Comparison of ENCODE assay signal across 13 cellular contexts in genomic region chr4:64617813-64618212, GRCh38.
DNase-seq lines count a peak whose midpoint lies in the region; ATAC-seq and TF ChIP-seq lines count a peak whose summit lies in the region.
"Had no signal": no experiment of that assay in that cellular context is flagged by ENCODE, and none has a peak within 500 bp of the region (broad histone marks: within the 10 kb centered on the region; RNA-seq: fewer than 3 reads in every experiment).

No MANE protein-coding gene starts in this region.

- peaks cover 3% of the 10 kb centered on the region for H3K9me3 Mint-ChIP-seq in natural killer cell treated with Interleukin-12 subunit alpha and Interleukin-12 subunit beta and Interleukin-15 and Interleukin-18, amount 100 ng/mL, for 72 hours
- H3K9me3 Mint-ChIP-seq: memory B cell had no signal

- in situ Hi-C loops in Panc1 (cut with HindIII; ENCODE audit: low pct_unique_long_range_greater_than_20kb, low sequenced_read_pairs) = no loop called here

- H3K4me3 ChIP-seq in BE2C (ENCODE audit: low read depth, low read length) (no peak overlapping the region), Panc1 (ENCODE audit: low read depth in 2 of 2, low read length in 2 of 2) (no peak overlapping the region), hepatocyte (no peak overlapping the region), mucosa of descending colon (no peak overlapping the region)
- H3K4me3 ChIP-seq in effector memory CD4-positive, alpha-beta T cell (ENCODE audit: insufficient read depth, low read depth, low read length, poor library complexity, severe bottlenecking) = no peak overlapping the region
- H3K4me3 ChIP-seq: cardiac muscle cell had no signal

- CTCF ChIA-PET in Panc1 (lab: Charles Lee) = interaction anchor here (0.6 to 1.5 kb wide), 4 partner anchors 98 to 1288 kb away, joined by 3 to 5 read pairs (median 4); no protein-coding TSS in a partner anchor

- no peak for ATAC-seq in Panc1
- no peak for ATAC-seq in natural killer cell treated with Interleukin-12 subunit alpha and Interleukin-12 subunit beta and Interleukin-15 and Interleukin-18, amount 100 ng/mL, for 72 hours
- no peak for ATAC-seq in GM18861 (IDR thresholded peaks at IDR 0.05; ENCODE audit: unreplicated experiment)
- no peak for ATAC-seq in mucosa of descending colon
- ATAC-seq: stimulated activated memory B cell treated with anti-CD40 and anti-IgM and Interleukin-4, amounts not matched to agents 10 μg/mL and 1 μg/mL and 100 μg/mL, for 72 hours had no signal

- no peak overlapping the region for H3K27ac Mint-ChIP-seq in natural killer cell treated with Interleukin-12 subunit alpha and Interleukin-12 subunit beta and Interleukin-15 and Interleukin-18, amount 100 ng/mL, for 72 hours
- H3K27ac Mint-ChIP-seq: memory B cell; stimulated activated memory B cell treated with anti-CD40 and anti-IgM and Interleukin-4, amounts not matched to agents 10 μg/mL and 1 μg/mL and 100 μg/mL, for 72 hours had no signal

- TF ChIP-seq CTCF in BE2C (IDR thresholded peaks at IDR 0.05; ENCODE audit: low read depth, low read length) (peak; percentile 16; the same call in 1 of the 2 replicates), Panc1 (IDR thresholded peaks at IDR 0.05) (peak; percentile 14; the same call in 1 of the 2 replicates), hepatocyte (IDR thresholded peaks at IDR 0.05; ENCODE audit: poor library complexity) (peak; percentile 32), mucosa of descending colon (IDR thresholded peaks at IDR 0.05) (no peak)

- H2AFZ ChIP-seq in hepatocyte = no peak overlapping the region

- no peaks in the 10 kb centered on the region for H3K36me3 ChIP-seq in BE2C
- no peaks in the 10 kb centered on the region for H3K36me3 ChIP-seq in Panc1 (ENCODE audit: control insufficient read depth, insufficient read depth, low read length)
- H3K36me3 ChIP-seq in hepatocyte (replicated peaks; ENCODE audit: insufficient read depth, low read depth) = no peaks in the 10 kb centered on the region
- no peaks in the 10 kb centered on the region for H3K36me3 ChIP-seq in effector memory CD4-positive, alpha-beta T cell (ENCODE audit: control insufficient read depth, insufficient read depth, low read length)
- no peaks in the 10 kb centered on the region for H3K36me3 ChIP-seq in mucosa of descending colon (ENCODE audit: low read depth)
- H3K36me3 ChIP-seq: cardiac muscle cell had no signal

- H3K9me3 ChIP-seq in BE2C (no peaks in the 10 kb centered on the region), Panc1 (ENCODE audit: control insufficient read depth, insufficient read depth, low read depth, low read length) (no peaks in the 10 kb centered on the region), hepatocyte (ENCODE audit: low read depth) (no peaks in the 10 kb centered on the region), mucosa of descending colon (no peaks in the 10 kb centered on the region)
- H3K9me3 ChIP-seq in effector memory CD4-positive, alpha-beta T cell (ENCODE audit: control insufficient read depth, low read length) = no peaks in the 10 kb centered on the region

- POLR2A ChIA-PET in Panc1 (lab: Charles Lee) = no interaction called here

- DNase-seq in BE2C = no peak
- peak; percentile 3 for DNase-seq in HPDE6-E6E7 (ENCODE audit: extremely low spot score)
- DNase-seq in Panc1 (ENCODE audit: low read depth, low spot score) = no peak
- DNase-seq in hepatocyte (ENCODE audit: low spot score) = no peak
- DNase-seq in natural killer cell treated with Interleukin-12 subunit alpha and Interleukin-12 subunit beta and Interleukin-15 and Interleukin-18, amount 100 ng/mL, for 72 hours (ENCODE audit: low spot score) = no peak
- DNase-seq in effector memory CD4-positive, alpha-beta T cell = no peak
- DNase-seq in mucosa of descending colon = no peak
- DNase-seq: EL, foreskin melanocyte had no signal

- H3K4me3 Mint-ChIP-seq in natural killer cell treated with Interleukin-12 subunit alpha and Interleukin-12 subunit beta and Interleukin-15 and Interleukin-18, amount 100 ng/mL, for 72 hours = no peak overlapping the region
- H3K4me3 Mint-ChIP-seq: memory B cell; stimulated activated memory B cell treated with anti-CD40 and anti-IgM and Interleukin-4, amounts not matched to agents 10 μg/mL and 1 μg/mL and 100 μg/mL, for 72 hours had no signal

- no TSS peak for BruUV-seq in Panc1 (replicated peaks; lab: Mats Ljungman, UMichigan)

- WGBS in hepatocyte (ENCODE audit: low lambda C conversion rate, missing lambda C conversion rate) = 34% methylated on average over 3 of the region's 3 CpGs

- H3K27me3 ChIP-seq in BE2C (no peaks in the 10 kb centered on the region), Panc1 (ENCODE audit: control insufficient read depth, insufficient read depth, low read length) (no peaks in the 10 kb centered on the region), hepatocyte (no peaks in the 10 kb centered on the region)
- no peaks in the 10 kb centered on the region for H3K27me3 ChIP-seq in effector memory CD4-positive, alpha-beta T cell (replicated peaks; ENCODE audit: control insufficient read depth, insufficient read depth, low read length, poor library complexity, severe bottlenecking)
- H3K27me3 ChIP-seq: cardiac muscle cell had no signal

- no peaks in the 10 kb centered on the region for H4K20me1 ChIP-seq in hepatocyte (ENCODE audit: insufficient read depth, poor library complexity, severe bottlenecking)

- no peaks in the 10 kb centered on the region for H3K79me2 ChIP-seq in hepatocyte

- H3K4me1 Mint-ChIP-seq in natural killer cell treated with Interleukin-12 subunit alpha and Interleukin-12 subunit beta and Interleukin-15 and Interleukin-18, amount 100 ng/mL, for 72 hours (ENCODE audit: low read depth in 2 of 2) = no peaks in the 10 kb centered on the region
- H3K4me1 Mint-ChIP-seq: memory B cell; stimulated activated memory B cell treated with anti-CD40 and anti-IgM and Interleukin-4, amounts not matched to agents 10 μg/mL and 1 μg/mL and 100 μg/mL, for 72 hours had no signal

- no peak overlapping the region for H3K27ac ChIP-seq in Panc1 (ENCODE audit: low read length)
- H3K27ac ChIP-seq in hepatocyte = no peak overlapping the region
- no peak overlapping the region for H3K27ac ChIP-seq in effector memory CD4-positive, alpha-beta T cell (ENCODE audit: insufficient read depth, low read length, poor library complexity, severe bottlenecking)
- H3K27ac ChIP-seq: cardiac muscle cell had no signal

- H3K27me3 Mint-ChIP-seq in natural killer cell treated with Interleukin-12 subunit alpha and Interleukin-12 subunit beta and Interleukin-15 and Interleukin-18, amount 100 ng/mL, for 72 hours = no peaks in the 10 kb centered on the region
- H3K27me3 Mint-ChIP-seq: memory B cell; stimulated activated memory B cell treated with anti-CD40 and anti-IgM and Interleukin-4, amounts not matched to agents 10 μg/mL and 1 μg/mL and 100 μg/mL, for 72 hours had no signal

- H3K4me1 ChIP-seq in BE2C (no peaks in the 10 kb centered on the region), Panc1 (ENCODE audit: control insufficient read depth, insufficient read depth, low read length) (no peaks in the 10 kb centered on the region), hepatocyte (ENCODE audit: insufficient read depth) (no peaks in the 10 kb centered on the region), mucosa of descending colon (ENCODE audit: low read depth) (no peaks in the 10 kb centered on the region)
- no peaks in the 10 kb centered on the region for H3K4me1 ChIP-seq in effector memory CD4-positive, alpha-beta T cell (ENCODE audit: control insufficient read depth, insufficient read depth, low read length, poor library complexity, severe bottlenecking)

- no peaks in the 10 kb centered on the region for H3K9me2 ChIP-seq in hepatocyte (replicated peaks; ENCODE audit: insufficient read depth)

- intact Hi-C loops in Panc1 (cut with micrococcal nuclease; ENCODE audit: unreplicated experiment) = loop anchor here (10.0 kb wide), 1 partner anchor 97 kb away; no protein-coding TSS in a partner anchor
- intact Hi-C loops in mucosa of descending colon (cut with DNase I, micrococcal nuclease) = no loop called here

- no peaks in the 10 kb centered on the region for H3K36me3 Mint-ChIP-seq in natural killer cell treated with Interleukin-12 subunit alpha and Interleukin-12 subunit beta and Interleukin-15 and Interleukin-18, amount 100 ng/mL, for 72 hours
- H3K36me3 Mint-ChIP-seq: memory B cell; stimulated activated memory B cell treated with anti-CD40 and anti-IgM and Interleukin-4, amounts not matched to agents 10 μg/mL and 1 μg/mL and 100 μg/mL, for 72 hours had no signal

- no peak overlapping the region for H3K4me2 ChIP-seq in hepatocyte
